In the genomic region with DNA sequence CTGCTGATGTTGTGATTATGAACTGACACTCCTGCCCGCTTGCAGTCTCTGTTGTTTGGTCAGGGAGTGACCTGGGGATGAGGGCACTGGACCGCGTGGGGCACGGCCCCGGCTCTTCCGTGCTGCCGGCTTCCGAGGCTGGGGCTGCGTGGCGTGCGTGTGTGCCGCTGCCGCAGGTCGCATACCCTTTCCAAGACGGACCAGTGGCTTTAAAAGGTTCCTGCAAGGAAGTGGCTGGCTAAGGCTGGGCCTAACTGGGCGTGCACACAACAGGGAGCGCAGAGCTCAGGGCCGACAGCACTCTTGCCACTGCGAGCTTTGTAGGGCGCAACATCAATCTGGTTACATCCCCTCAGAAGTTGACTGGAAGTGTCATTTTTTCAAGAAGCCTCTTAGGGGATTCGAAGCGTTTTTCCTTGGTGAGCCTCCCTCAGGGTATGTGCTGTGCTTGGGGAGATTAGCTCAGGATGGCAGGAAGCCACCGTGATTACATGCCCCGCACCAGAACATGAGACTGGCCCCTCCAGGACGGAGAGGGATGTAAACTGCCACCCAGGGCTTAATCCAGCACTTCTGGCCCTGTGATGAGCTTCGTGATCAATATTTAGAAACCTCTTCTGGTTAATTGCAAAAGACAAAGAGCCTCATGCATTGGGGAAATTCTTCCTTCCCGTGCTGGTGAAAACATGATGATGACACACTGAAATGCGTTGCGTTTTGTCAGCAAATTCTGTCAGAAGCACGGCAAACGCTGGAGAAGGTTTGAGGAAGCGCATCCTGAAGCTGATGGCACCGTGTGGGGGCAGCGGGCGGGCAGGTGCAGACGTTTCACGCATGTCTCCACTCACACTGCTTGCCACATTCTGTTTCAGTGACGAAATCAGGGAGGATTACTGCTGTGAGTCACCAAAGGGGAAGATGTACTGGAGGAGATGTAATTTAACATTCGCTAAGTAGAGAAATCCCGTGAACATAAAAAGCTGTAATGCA, we compare ENCODE assay signal across 9 cellular contexts. TPM values are rescaled to one million over a fixed set of nuclear protein-coding genes. Genes with fewer than 3 reads are reported as not detected.
DNase-seq lines count a peak whose midpoint lies in the region; ATAC-seq, FAIRE-seq and TF ChIP-seq lines count a peak whose summit lies in the region.
"Had no signal": no experiment of that assay in that cellular context is flagged by ENCODE, and none has a peak within 500 bp of the region (broad histone marks: within the 10 kb centered on the region; RNA-seq: fewer than 3 reads in every experiment).

No MANE protein-coding gene starts in this region.

- H3K4me1 Mint-ChIP-seq in T-cell = peaks cover 50 to 63% (median 58%) of the 10 kb centered on the region in 3 donors

- H3K27me3 ChIP-seq in pancreas = no peaks in the 10 kb centered on the region

- no peak for TF ChIP-seq CTCF in pancreas (IDR thresholded peaks at IDR 0.05)

- H3K4me3 ChIP-seq in pancreas = no peak overlapping the region

- peak overlapping the region in 2 of 4 donors; percentile 16 to 47 for H3K27ac ChIP-seq in pancreas

- POLR2A ChIA-PET in T-cell (lab: Charles Lee) = interaction anchor here in 1 of 2 donors (1.3 kb wide), 1 partner anchor 9 kb away, joined by 3 read pairs; no protein-coding TSS in a partner anchor

- CTCF ChIA-PET in T-cell (lab: Charles Lee) = interaction anchor here in 1 of 2 donors (0.5 kb wide), 1 partner anchor 112 kb away, joined by 4 read pairs; no protein-coding TSS in a partner anchor

- H3K27ac Mint-ChIP-seq in T-cell = peak overlapping the region in 1 of 2 donors; percentile 2

- peaks cover 0 to 4% (median 0%) of the 10 kb centered on the region in 3 donors for H3K4me1 ChIP-seq in pancreas

- no peaks in the 10 kb centered on the region for H3K9me3 Mint-ChIP-seq in T-cell

- DNase-seq in Daoy (ENCODE audit: low read depth) (peak; percentile 76), T-cell (peak in 9 of 34 experiments; percentile 7 to 50 (median 32)), fibroblast of peridontal ligament (ENCODE audit: extremely low read depth) (peak; percentile 36), pancreas (peak in 3 of 6 donors; percentile 20 to 45 (median 39)), NCI-H187 treated with DMSO at 0.1 percent for 48 hours (lab: John Stamatoyannopoulos, UW) (no peak), ecto neural progenitor cell (ENCODE audit: low spot score) (no peak)

- WGBS in pancreas, 2 donors = 77 to 85% methylated on average over 40 of the region's 40 CpGs

- FAIRE-seq in pancreas (lab: Jason Lieb, UNC) = no peak
- FAIRE-seq: TTC549 had no signal

- no peaks in the 10 kb centered on the region for H3K27me3 Mint-ChIP-seq in T-cell

- H3K36me3 ChIP-seq in pancreas = peaks cover 0 to 7% (median 0%) of the 10 kb centered on the region in 3 donors

- ATAC-seq in T-cell (replicated peaks in 1 of 4) (peak in 3 of 4 experiments; percentile 30 to 70 (median 39)), pancreas (peak in 3 of 4 donors; percentile 27 to 81 (median 65)), GM21360 (IDR thresholded peaks at IDR 0.05; ENCODE audit: unreplicated experiment) (no peak), HG02973 (IDR thresholded peaks at IDR 0.05; ENCODE audit: unreplicated experiment) (no peak)

- H3K36me3 Mint-ChIP-seq in T-cell = peaks cover 28% of the 10 kb centered on the region

- intact Hi-C loops in pancreas (cut with DNase I) = no loop called here

- no peaks in the 10 kb centered on the region for H3K9me3 ChIP-seq in pancreas

- no peak overlapping the region for H3K4me3 Mint-ChIP-seq in T-cell

RNA-seq across cellular contexts. Expression of a gene that starts 11.1 kb away (rescaled TPM):
- total RNA-seq in Daoy (2014; rRNA removed; shearing (Covaris generic)) = 68.7 and 80.6 TPM in 2 replicates
- total RNA-seq in T-cell (100 to 1,000 TPM in 2 of 5 donors, 10 to 100 TPM in 3; 62.3 to 114 (median 87.2) TPM), pancreas (10 to 100 TPM; 28.6 to 33.0 (median 31.8) TPM)
- polyA plus RNA-seq in pancreas = 10 to 100 TPM; 69.3 to 74.7 TPM

RNA-seq across cellular contexts. Expression of a gene that starts 46.2 kb away (rescaled TPM):
- 3.2 and 4.9 TPM in 2 replicates for total RNA-seq in Daoy (2014; rRNA removed; shearing (Covaris generic))
- 10 to 100 TPM; 39.9 to 53.7 (median 42.7) TPM for total RNA-seq in T-cell
- total RNA-seq in pancreas = 10 to 100 TPM in 5 of 6 donors, 1 to 10 TPM in 1; 9.2 to 24.7 (median 12.4) TPM
- polyA plus RNA-seq in pancreas = 10 to 100 TPM; 19.5 to 30.9 TPM

RNA-seq across cellular contexts. Expression of a gene that starts 51.8 kb away (rescaled TPM):
- 110 and 115 TPM in 2 replicates for total RNA-seq in Daoy (2014; rRNA removed; shearing (Covaris generic))
- total RNA-seq in T-cell = 100 to 1,000 TPM; 185 to 232 (median 207) TPM
- total RNA-seq in pancreas = 100 to 1,000 TPM in 4 of 6 donors, 10 to 100 TPM in 2; 91.5 to 131 (median 108) TPM
- 100 to 1,000 TPM; 129 to 131 TPM for polyA plus RNA-seq in pancreas

Comparison
In these comparisons a context has a peak if more than half of its experiments do, and no peak if none do; other contexts are left out.
1. DNase-seq: peak in Daoy (single experiment) and fibroblast of peridontal ligament (single experiment); none in NCI-H187 treated with DMSO at 0.1 percent for 48 hours (single experiment) and ecto neural progenitor cell (single experiment).
2. ATAC-seq: peak in T-cell (3 of 4) and pancreas (3 of 4); none in GM21360 (single experiment) and HG02973 (single experiment).